1 cellular context compared by ENCODE assay signal in genomic region chr2:111930875-111931274, GRCh38.
TF ChIP-seq lines count a peak whose summit lies in the region.

No MANE protein-coding gene starts in this region.

TF ChIP-seq in GM23338, 12 proteins besides CTCF, POLR2A, EP300 and RAD21 (continued from another document):
- TF ChIP-seq ZNF462 (CRISPR knock-in tag; IDR thresholded peaks at IDR 0.05): no peak
- TF ChIP-seq NANOG (IDR thresholded peaks at IDR 0.05; ENCODE audit: borderline replicate concordance): no peak
- TF ChIP-seq JUNB (IDR thresholded peaks at IDR 0.05; ENCODE audit: unreplicated experiment): no peak
- TF ChIP-seq POLR2AphosphoS5 (IDR thresholded peaks at IDR 0.05; ENCODE audit: low read depth): no peak
- TF ChIP-seq REST (IDR thresholded peaks at IDR 0.05; ENCODE audit: unreplicated experiment): no peak
- TF ChIP-seq EZH2 (IDR thresholded peaks at IDR 0.05; ENCODE audit: low read depth, unreplicated experiment): no peak
- TF ChIP-seq ETS1 (IDR thresholded peaks at IDR 0.05): no peak
